8 cellular contexts compared by ENCODE assay signal in the genomic region with DNA sequence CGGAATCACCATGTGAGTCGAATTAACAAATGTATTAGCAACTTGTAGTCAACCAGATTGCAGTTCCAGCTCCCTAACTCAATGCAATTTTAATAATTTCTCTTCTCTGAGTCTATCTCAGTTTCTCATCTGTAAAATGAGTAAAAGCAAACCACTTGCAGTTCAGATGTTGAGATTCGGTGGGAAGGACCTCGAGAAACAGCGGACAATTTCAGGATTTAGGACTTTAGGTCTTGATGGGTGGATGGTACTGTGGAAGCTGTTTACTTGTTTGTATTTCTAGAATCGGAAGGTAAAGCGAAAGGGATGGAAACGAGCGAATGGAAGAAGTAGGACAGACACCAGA. TPM values are rescaled to one million over a fixed set of nuclear protein-coding genes. Genes with fewer than 3 reads are reported as not detected.
DNase-seq lines count a peak whose midpoint lies in the region.

No MANE protein-coding gene starts in this region.

- H3K9me3 ChIP-seq in HUES48 (ENCODE audit: control insufficient read depth, insufficient read depth, low read length) (no peaks in the 10 kb centered on the region), neuronal stem cell (replicated peaks in 1 of 2; ENCODE audit: control insufficient read depth in 2 of 2, insufficient read depth in 1 of 2, low read depth in 1 of 2, low read length in 2 of 2) (no peaks in the 10 kb centered on the region)

- H2BK120ac ChIP-seq in neuronal stem cell (ENCODE audit: low read depth, low read length), result no peak overlapping the region

- peak overlapping the region; percentile 56 for H3K4me2 ChIP-seq in neuronal stem cell (ENCODE audit: insufficient read depth, low read length, poor library complexity, severe bottlenecking)

- H3K4ac ChIP-seq in neuronal stem cell (ENCODE audit: low read length), result no peak overlapping the region

- peak overlapping the region; percentile 92; the same call in 1 of the 2 replicates for H3K9ac ChIP-seq in HUES48 (ENCODE audit: low read depth, low read length)
- H3K9ac ChIP-seq in neuronal stem cell (ENCODE audit: low read depth, low read length, poor library complexity), result no peak overlapping the region

- H3K4me1 ChIP-seq in HUES48 (ENCODE audit: control insufficient read depth, insufficient read depth, low read length) (no peaks in the 10 kb centered on the region), neuronal stem cell (ENCODE audit: control insufficient read depth in 2 of 2, insufficient read depth in 1 of 2, low read depth in 1 of 2, low read length in 2 of 2) (peaks cover 3 to 5% of the 10 kb centered on the region in 2 donors)

- no peak overlapping the region for H3K23ac ChIP-seq in neuronal stem cell (ENCODE audit: low read depth, low read length, poor library complexity)

- H3K9me3 Mint-ChIP-seq in activated naive CD4-positive, alpha-beta T cell treated with anti-CD3 and anti-CD28 coated beads, Interleukin-2, amount 10 ng/mL, durations not matched to agents 7 days and 5 days, result no peaks in the 10 kb centered on the region
- no peaks in the 10 kb centered on the region for H3K9me3 Mint-ChIP-seq in dendritic cell treated with granulocyte-macrophage colony-stimulating factor and Interleukin-4, amounts not matched to agents 40 ng/mL and 50 ng/mL, for 4 days

- no peaks in the 10 kb centered on the region for H3K36me3 Mint-ChIP-seq in activated naive CD4-positive, alpha-beta T cell treated with anti-CD3 and anti-CD28 coated beads, Interleukin-2, amount 10 ng/mL, durations not matched to agents 7 days and 5 days
- H3K36me3 Mint-ChIP-seq in dendritic cell treated with granulocyte-macrophage colony-stimulating factor and Interleukin-4, amounts not matched to agents 40 ng/mL and 50 ng/mL, for 4 days (ENCODE audit: low read depth), result peaks cover 6% of the 10 kb centered on the region

- in situ Hi-C loops in G401 (cut with HindIII; ENCODE audit: low sequenced_read_pairs), result no loop called here

- H3K27ac Mint-ChIP-seq in activated naive CD4-positive, alpha-beta T cell treated with anti-CD3 and anti-CD28 coated beads, Interleukin-2, amount 10 ng/mL, durations not matched to agents 7 days and 5 days, result peak overlapping the region; percentile 94
- H3K27ac Mint-ChIP-seq in dendritic cell treated with granulocyte-macrophage colony-stimulating factor and Interleukin-4, amounts not matched to agents 40 ng/mL and 50 ng/mL, for 4 days, result peak overlapping the region; percentile 99

- CTCF ChIA-PET in activated naive CD4-positive, alpha-beta T cell treated with anti-CD3 and anti-CD28 coated beads, Interleukin-2, amount 10 ng/mL, durations not matched to agents 7 days and 5 days (lab: Charles Lee), result interaction anchor here (1.6 kb wide), 1 partner anchor 157 kb away, joined by 4 read pairs; no protein-coding TSS in a partner anchor

- no peak overlapping the region for H2BK12ac ChIP-seq in neuronal stem cell (ENCODE audit: low read length)

- DNase-seq in activated naive CD4-positive, alpha-beta T cell treated with anti-CD3 and anti-CD28 coated beads, Interleukin-2, amount 10 ng/mL, durations not matched to agents 7 days and 5 days, result no peak
- no peak for DNase-seq in activated naive CD4-positive, alpha-beta T cell (lab: John Stamatoyannopoulos, UW)
- no peak for DNase-seq in neuronal stem cell (ENCODE audit: low spot score)
- no peak for DNase-seq in G401 (ENCODE audit: low spot score)
- DNase-seq in NCI-H1694 treated with DMSO at 0.1 percent for 48 hours (lab: John Stamatoyannopoulos, UW), result no peak
- DNase-seq in amygdala (lab: John Stamatoyannopoulos, UW), result no peak

- H2BK5ac ChIP-seq in neuronal stem cell (ENCODE audit: low read length), result no peak overlapping the region

- H3K27me3 ChIP-seq in HUES48 (ENCODE audit: control insufficient read depth, insufficient read depth, low read length) (peaks cover 6% of the 10 kb centered on the region), neuronal stem cell (ENCODE audit: control insufficient read depth in 3 of 3, insufficient read depth in 3 of 3, low read depth in 1 of 3, low read length in 3 of 3) (peaks cover 0 to 5% (median 0%) of the 10 kb centered on the region in 3 experiments)

- H3K4me3 Mint-ChIP-seq in activated naive CD4-positive, alpha-beta T cell treated with anti-CD3 and anti-CD28 coated beads, Interleukin-2, amount 10 ng/mL, durations not matched to agents 7 days and 5 days, result peak overlapping the region; percentile 84
- peak overlapping the region; percentile 90 for H3K4me3 Mint-ChIP-seq in dendritic cell treated with granulocyte-macrophage colony-stimulating factor and Interleukin-4, amounts not matched to agents 40 ng/mL and 50 ng/mL, for 4 days

- H2AK5ac ChIP-seq in neuronal stem cell (ENCODE audit: low read depth, low read length), result no peak overlapping the region

- H4K91ac ChIP-seq in neuronal stem cell (ENCODE audit: low read depth, low read length, poor library complexity), result no peak overlapping the region

- intact Hi-C loops in dendritic cell treated with granulocyte-macrophage colony-stimulating factor and Interleukin-4, amounts not matched to agents 40 ng/mL and 50 ng/mL, for 4 days (cut with micrococcal nuclease), result no loop called here

- peak overlapping the region; percentile 95 for H3K4me3 ChIP-seq in HUES48 (ENCODE audit: low read depth, low read length)
- H3K4me3 ChIP-seq in neuronal stem cell (ENCODE audit: low read length in 2 of 2), result peak overlapping the region; percentile 78 to 81

- H3K79me1 ChIP-seq in neuronal stem cell (ENCODE audit: low read depth, low read length), result no peaks in the 10 kb centered on the region

- no peak overlapping the region for H2BK15ac ChIP-seq in neuronal stem cell (ENCODE audit: low read length)

- H3K27ac ChIP-seq in HUES48 (ENCODE audit: low read depth, low read length), result no peak overlapping the region
- H3K27ac ChIP-seq in neuronal stem cell (replicated peaks; ENCODE audit: low read length), result no peak overlapping the region

- no peak overlapping the region for H3K18ac ChIP-seq in neuronal stem cell (ENCODE audit: low read length)

- no peak overlapping the region for H3K14ac ChIP-seq in neuronal stem cell (ENCODE audit: low read length)

- H3K36me3 ChIP-seq in HUES48 (ENCODE audit: control insufficient read depth, insufficient read depth, low read length) (no peaks in the 10 kb centered on the region), neuronal stem cell (replicated peaks in 1 of 2; ENCODE audit: control insufficient read depth in 2 of 2, insufficient read depth in 2 of 2, low read length in 2 of 2) (no peaks in the 10 kb centered on the region)

- H4K8ac ChIP-seq in neuronal stem cell (ENCODE audit: low read depth, low read length), result no peak overlapping the region

- peaks cover 13% of the 10 kb centered on the region for H3K27me3 Mint-ChIP-seq in activated naive CD4-positive, alpha-beta T cell treated with anti-CD3 and anti-CD28 coated beads, Interleukin-2, amount 10 ng/mL, durations not matched to agents 7 days and 5 days
- peaks cover 5% of the 10 kb centered on the region for H3K27me3 Mint-ChIP-seq in dendritic cell treated with granulocyte-macrophage colony-stimulating factor and Interleukin-4, amounts not matched to agents 40 ng/mL and 50 ng/mL, for 4 days

- peaks cover 10% of the 10 kb centered on the region for H3K4me1 Mint-ChIP-seq in activated naive CD4-positive, alpha-beta T cell treated with anti-CD3 and anti-CD28 coated beads, Interleukin-2, amount 10 ng/mL, durations not matched to agents 7 days and 5 days
- peaks cover 20% of the 10 kb centered on the region for H3K4me1 Mint-ChIP-seq in dendritic cell treated with granulocyte-macrophage colony-stimulating factor and Interleukin-4, amounts not matched to agents 40 ng/mL and 50 ng/mL, for 4 days (ENCODE audit: low read depth)

- peak overlapping the region; percentile 90 for H2AFZ ChIP-seq in neuronal stem cell (ENCODE audit: low read length)

- no CpG with 5 or more reads among the region's 9 CpGs for WGBS in neuronal stem cell (ENCODE audit: extremely low coverage in 2 of 2, insufficient read length in 2 of 2, insufficient replicate concordance in 1 of 2), 2 donors

RNA-seq across cellular contexts. Expression of a gene that starts 0.5 kb away (rescaled TPM):
- polyA plus RNA-seq in neuronal stem cell (2013, experiment 1 of 2), result 18.3 TPM
- 18.0 TPM for polyA plus RNA-seq in neuronal stem cell (2013, experiment 2 of 2)
- total RNA-seq in G401 (2014; rRNA removed; shearing (Covaris generic)), result 32.2 and 40.1 TPM in 2 replicates

RNA-seq across cellular contexts. Expression of a gene that starts 31.2 kb away (rescaled TPM):
- polyA plus RNA-seq in neuronal stem cell (2013, experiment 1 of 2), result 0.28 TPM
- 0.19 TPM for polyA plus RNA-seq in neuronal stem cell (2013, experiment 2 of 2)
- total RNA-seq in G401 (2014; rRNA removed; shearing (Covaris generic)), result not detected in 2 replicates
